In genomic region chr1:183838221-183838620, GRCh38 we compare ENCODE assay signal across 21 cellular contexts.
"Had no signal": no experiment of that assay in that cellular context is flagged by ENCODE, and none has a peak within 500 bp of the region (broad histone marks: within the 10 kb centered on the region; RNA-seq: fewer than 3 reads in every experiment).

No MANE protein-coding gene starts in this region.

- H3K4me2 ChIP-seq: neural progenitor cell had no signal

- H2AFZ ChIP-seq: neural progenitor cell had no signal

- H3K4me3 ChIP-seq: body of pancreas, esophagus squamous epithelium, gastroesophageal sphincter, heart right ventricle, lung, neural progenitor cell, spleen, thoracic aorta had no signal

- H3K9me3 ChIP-seq: body of pancreas, esophagus squamous epithelium, gastroesophageal sphincter, heart right ventricle, spleen, thoracic aorta had no signal

- ATAC-seq: activated T-cell treated with anti-CD3 and anti-CD28 coated beads, Interleukin-2, amount 50 U/mL, for 72 hours; body of pancreas; gastroesophageal sphincter; left colon; naive thymus-derived CD8-positive, alpha-beta T cell had no signal

- H3K9ac ChIP-seq: neural progenitor cell had no signal

- H3K36me3 ChIP-seq: esophagus squamous epithelium, neural progenitor cell, thoracic aorta had no signal

- DNase-seq: activated CD4-positive, alpha-beta memory T cell treated with anti-CD3 and anti-CD28 coated beads for 36 hours; activated CD4-positive, alpha-beta T cell treated with anti-CD3 and anti-CD28 coated beads for 48 hours; activated effector memory CD4-positive, alpha-beta T cell treated with Interleukin-2 at 50 U/mL for 16 hours; activated naive CD4-positive, alpha-beta T cell treated with anti-CD3 and anti-CD28 coated beads for 36 hours; activated T-cell treated with anti-CD3 and anti-CD28 coated beads, Interleukin-2, amount 50 U/mL, for 72 hours; anterior cingulate cortex; body of pancreas; effector memory CD4-positive, alpha-beta T cell; esophagus squamous epithelium; heart right ventricle; left colon; naive thymus-derived CD8-positive, alpha-beta T cell; posterior cingulate gyrus; retina; spleen; stimulated activated CD4-positive, alpha-beta T cell treated with anti-CD3 and anti-CD28 coated beads, Interleukin-4, amount 100 ng/mL, for 1 hour; stimulated activated naive CD4-positive, alpha-beta T cell treated with Interleukin-2 at 50 U/mL for 16 hours had no signal

- H3K27me3 ChIP-seq: body of pancreas, esophagus squamous epithelium, gastroesophageal sphincter, heart right ventricle, neural progenitor cell, spleen had no signal

- H3K27ac ChIP-seq: body of pancreas, esophagus squamous epithelium, gastroesophageal sphincter, neural progenitor cell, thoracic aorta had no signal
